8 cellular contexts compared by ENCODE assay signal in the genomic region with DNA sequence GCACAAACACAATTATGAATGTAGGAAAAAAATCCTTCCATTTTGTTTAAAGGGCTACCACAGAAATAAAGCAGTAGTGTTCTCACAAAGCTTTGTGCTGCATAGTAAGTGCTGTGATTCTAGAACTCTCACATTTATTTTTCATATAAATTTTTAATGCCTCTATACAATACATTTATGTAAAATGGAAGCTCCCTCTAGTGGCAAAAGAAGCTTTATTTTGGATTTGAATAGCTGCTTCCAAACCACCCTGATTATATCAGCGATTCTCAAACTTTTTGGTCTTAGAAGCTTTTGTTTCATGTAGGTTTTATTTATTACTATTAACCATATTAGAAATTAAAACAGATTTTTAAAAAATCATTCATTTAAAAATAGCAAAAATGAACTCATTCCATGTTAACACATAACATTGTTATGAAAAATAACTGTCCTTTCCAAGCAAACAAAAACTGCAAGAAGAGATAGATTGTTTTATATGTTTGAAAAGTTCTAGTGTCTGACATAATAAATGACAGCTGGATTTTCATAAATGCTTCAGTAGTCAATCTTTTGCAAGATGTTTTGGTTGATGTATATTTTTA. TPM values are rescaled to one million over a fixed set of nuclear protein-coding genes. Genes with fewer than 3 reads are reported as not detected.
DNase-seq lines count a peak whose midpoint lies in the region; ATAC-seq, FAIRE-seq and TF ChIP-seq lines count a peak whose summit lies in the region.

No MANE protein-coding gene starts in this region.

- H3K9me3 Mint-ChIP-seq in stimulated activated naive B cell treated with anti-CD40 and anti-IgM and Interleukin-4, amounts not matched to agents 10 μg/mL and 1 μg/mL and 100 μg/mL, for 72 hours = peaks cover 0 to 2% of the 10 kb centered on the region in 2 donors

- DNase-seq in A673 (ENCODE audit: low spot score) = peak; percentile 18
- DNase-seq in RCC 7860 (ENCODE audit: low spot score) = no peak
- peak; percentile 24 for DNase-seq in fibroblast of mammary gland (ENCODE audit: low read depth)
- DNase-seq in middle frontal gyrus (ENCODE audit: extremely low spot score, low spot score) = no peak
- DNase-seq in COLO829 (ENCODE audit: low spot score) = no peak
- no peak for DNase-seq in stimulated activated naive B cell treated with anti-CD40 and anti-IgM and Interleukin-4, amounts not matched to agents 10 μg/mL and 1 μg/mL and 100 μg/mL, for 72 hours
- no peak for DNase-seq in lower leg skin (ENCODE audit: low spot score in 2 of 2)

- POLR2A ChIA-PET in A673 (lab: Charles Lee; ENCODE audit: low non-redundant PET) = no interaction called here

- no peak for TF ChIP-seq POLR2A in lower leg skin (IDR thresholded peaks at IDR 0.05)

- H3K27me3 ChIP-seq in A673 (replicated peaks; ENCODE audit: insufficient read depth, low read depth, low read length, poor library complexity) = peaks cover 5% of the 10 kb centered on the region

- peak; percentile 68 for TF ChIP-seq CTCF in A673 (conservative IDR thresholded peaks at IDR 0.05; ENCODE audit: low read depth, low read length)
- TF ChIP-seq CTCF in GM12874 (IDR thresholded peaks at IDR 0.05; ENCODE audit: insufficient read depth, low read depth, low read length) = 0 out of 2 replicates have a peak, but pooled peaks have one; percentile 37
- TF ChIP-seq CTCF in fibroblast of mammary gland (conservative IDR thresholded peaks at IDR 0.05; ENCODE audit: control insufficient read depth, insufficient read depth, low read depth, low read length) = peak; percentile 50
- TF ChIP-seq CTCF in lower leg skin (IDR thresholded peaks at IDR 0.05) = no peak

- H3K27ac ChIP-seq in A673 (ENCODE audit: low read depth, low read length, poor library complexity, severe bottlenecking) = no peak overlapping the region

- H3K4me1 Mint-ChIP-seq in stimulated activated naive B cell treated with anti-CD40 and anti-IgM and Interleukin-4, amounts not matched to agents 10 μg/mL and 1 μg/mL and 100 μg/mL, for 72 hours = no peaks in the 10 kb centered on the region

- FAIRE-seq in RCC 7860 (lab: Jason Lieb, UNC) = peak; percentile 30

- H3K9me3 ChIP-seq in A673 (ENCODE audit: low read depth, low read length, poor library complexity, severe bottlenecking) = no peaks in the 10 kb centered on the region

- H3K27ac Mint-ChIP-seq in stimulated activated naive B cell treated with anti-CD40 and anti-IgM and Interleukin-4, amounts not matched to agents 10 μg/mL and 1 μg/mL and 100 μg/mL, for 72 hours = no peak overlapping the region

- WGBS in lower leg skin, 2 donors = 51 to 63% methylated on average over 1 of the region's 1 CpG

- H3K36me3 ChIP-seq in A673 (ENCODE audit: insufficient read depth, low read length, poor library complexity, severe bottlenecking) = no peaks in the 10 kb centered on the region

- no peak overlapping the region for H3K4me3 Mint-ChIP-seq in stimulated activated naive B cell treated with anti-CD40 and anti-IgM and Interleukin-4, amounts not matched to agents 10 μg/mL and 1 μg/mL and 100 μg/mL, for 72 hours

- CTCF ChIA-PET in A673 (lab: Charles Lee) = interaction anchor here (1.0 to 1.3 kb wide), 2 partner anchors 9 to 309 kb away, joined by 3 to 6 read pairs; no protein-coding TSS in a partner anchor

- no TSS peak for BruUV-seq in A673 (replicated peaks; lab: Mats Ljungman, UMichigan)

- H3K36me3 Mint-ChIP-seq in stimulated activated naive B cell treated with anti-CD40 and anti-IgM and Interleukin-4, amounts not matched to agents 10 μg/mL and 1 μg/mL and 100 μg/mL, for 72 hours = no peaks in the 10 kb centered on the region

- intact Hi-C loops in A673 (cut with micrococcal nuclease; ENCODE audit: unreplicated experiment) (loop anchor here (2.0 kb wide), 1 partner anchor 310 kb away; no protein-coding TSS in a partner anchor), lower leg skin (cut with DNase I; ENCODE audit: low total_unique reads) (no loop called here)

- peaks cover 0 to 2% of the 10 kb centered on the region in 2 donors for H3K27me3 Mint-ChIP-seq in stimulated activated naive B cell treated with anti-CD40 and anti-IgM and Interleukin-4, amounts not matched to agents 10 μg/mL and 1 μg/mL and 100 μg/mL, for 72 hours

- H3K4me3 ChIP-seq in A673 (ENCODE audit: low read depth, low read length, poor library complexity, severe bottlenecking) (no peak overlapping the region), fibroblast of mammary gland (ENCODE audit: control insufficient read depth, low read depth, low read length) (no peak overlapping the region), lower leg skin (ENCODE audit: low read depth, poor library complexity, severe bottlenecking) (no peak overlapping the region)

- no peaks in the 10 kb centered on the region for H3K4me1 ChIP-seq in A673 (ENCODE audit: insufficient read depth, low read length, poor library complexity, severe bottlenecking)

- no peak for ATAC-seq in stimulated activated naive B cell treated with anti-CD40 and anti-IgM and Interleukin-4, amounts not matched to agents 10 μg/mL and 1 μg/mL and 100 μg/mL, for 72 hours (replicated peaks)

RNA-seq across cellular contexts. Expression of gene HS3ST5, which starts 38.4 kb away (rescaled TPM):
- total RNA-seq in A673 (2021) (not detected in 2 replicates), lower leg skin (not detected)

Comparison
In these comparisons a context has a peak if more than half of its experiments do, and no peak if none do; other contexts are left out.
1. DNase-seq: peak in A673 (single experiment) and fibroblast of mammary gland (single experiment); none in RCC 7860 (single experiment), middle frontal gyrus (single experiment), COLO829 (single experiment), stimulated activated naive B cell treated with anti-CD40 and anti-IgM and Interleukin-4, amounts not matched to agents 10 μg/mL and 1 μg/mL and 100 μg/mL, for 72 hours (single experiment) and lower leg skin (0 of 2).
2. CTCF ChIP-seq: peak in A673 (single experiment), GM12874 (single experiment) and fibroblast of mammary gland (single experiment); none in lower leg skin (0 of 3).